ENCODE assay signal across 22 cellular contexts in genomic region chr7:95547356-95547755, GRCh38. TPM values are rescaled to one million over a fixed set of nuclear protein-coding genes. Genes with fewer than 3 reads are reported as not detected.
DNase-seq lines count a peak whose midpoint lies in the region; ATAC-seq, FAIRE-seq and TF ChIP-seq lines count a peak whose summit lies in the region.
"Had no signal": no experiment of that assay in that cellular context is flagged by ENCODE, and none has a peak within 500 bp of the region (broad histone marks: within the 10 kb centered on the region; RNA-seq: fewer than 3 reads in every experiment).

No MANE protein-coding gene starts in this region.

- TF ChIP-seq EP300 in esophagus muscularis mucosa (IDR thresholded peaks at IDR 0.05) = no peak

- no peak overlapping the region for H2AFZ ChIP-seq in mammary epithelial cell (ENCODE audit: low read depth, low read length)
- H2AFZ ChIP-seq: neural progenitor cell had no signal

- dilution Hi-C loops in mammary epithelial cell (cut with HindIII; ENCODE audit: low sequenced_read_pairs) = no loop called here

- in situ Hi-C loops in mammary epithelial cell (cut with MboI; ENCODE audit: low sequenced_read_pairs in 2 of 2) = loop anchor here (10.0 kb wide), 1 partner anchor 137 kb away; no protein-coding TSS in a partner anchor

- no peak overlapping the region for H3K4me2 ChIP-seq in mammary epithelial cell (ENCODE audit: insufficient read depth, low read depth, low read length)
- H3K4me2 ChIP-seq: neural progenitor cell had no signal

- intact Hi-C loops in MCF 10A (cut with micrococcal nuclease) (no loop called here), mammary epithelial cell (cut with micrococcal nuclease) (no loop called here), esophagus muscularis mucosa (cut with DNase I) (loop anchor here (2.0 kb wide), 1 partner anchor 49 kb away; the partner anchor contains the start of gene PDK4), pancreas (cut with DNase I) (loop anchor here in 1 of 3 donors (10.0 kb wide), 1 partner anchor 47 kb away; the partner anchor contains the start of gene PDK4), tibial artery (cut with DNase I; ENCODE audit: low total_unique reads) (no loop called here)

- no peak for TF ChIP-seq POLR2A in esophagus muscularis mucosa (IDR thresholded peaks at IDR 0.05; ENCODE audit: low read depth)
- no peak for TF ChIP-seq POLR2A in GM18505 (IDR thresholded peaks at IDR 0.05; ENCODE audit: borderline replicate concordance, extremely low read depth, insufficient read depth, insufficient read length)

- BruUV-seq in MCF 10A (replicated peaks; lab: Mats Ljungman, UMichigan) = no TSS peak
- BruUV-seq in mammary epithelial cell (replicated peaks; lab: Mats Ljungman, UMichigan) = no TSS peak

- H3K27me3 ChIP-seq in mammary epithelial cell (ENCODE audit: insufficient read depth, low read length) (no peaks in the 10 kb centered on the region), esophagus muscularis mucosa (no peaks in the 10 kb centered on the region), pancreas (no peaks in the 10 kb centered on the region), tibial artery (no peaks in the 10 kb centered on the region)
- H3K27me3 ChIP-seq: neural progenitor cell had no signal

- no peak overlapping the region for H3K4me3 Mint-ChIP-seq in MCF 10A (ENCODE audit: unreplicated experiment)
- H3K4me3 Mint-ChIP-seq: activated CD4-positive, alpha-beta T cell treated with anti-CD3 and anti-CD28 coated beads, Interleukin-2, amount 10 ng/mL, durations not matched to agents 24 days and 14 days; mesothelial cell of epicardium; neural progenitor cell had no signal

- H3K4me3 ChIP-seq in mammary epithelial cell (replicated peaks in 1 of 3; ENCODE audit: insufficient read depth in 1 of 3, low read depth in 2 of 3, low read length in 3 of 3) (no peak overlapping the region), esophagus muscularis mucosa (no peak overlapping the region), pancreas (no peak overlapping the region), tibial artery (no peak overlapping the region)
- H3K4me3 ChIP-seq: neural progenitor cell had no signal

- DNase-seq in MCF 10A (ENCODE audit: unreplicated experiment) (peak; percentile 8), mammary epithelial cell (no peak), esophagus muscularis mucosa (ENCODE audit: extremely low spot score) (no peak), pancreas (no peak), tibial artery (no peak), GM19240 (ENCODE audit: insufficient read length, low spot score) (no peak), GM19239 (ENCODE audit: insufficient read length, low spot score) (no peak)
- DNase-seq: 8988T; activated CD4-positive, alpha-beta T cell treated with anti-CD3 and anti-CD28 coated beads, Interleukin-2, amount 10 ng/mL, durations not matched to agents 24 days and 14 days; activated CD8-positive, alpha-beta memory T cell treated with anti-CD3 and anti-CD28 coated beads, Interleukin-2, amount 50 U/mL, for 48 hours; activated gamma-delta T cell; BE2C; Kasumi-1; NCI-H1105 treated with DMSO at 0.1 percent for 48 hours; NCI-H510A treated with DMSO at 0.1 percent for 48 hours; trophoblast cell had no signal

- H3K9ac ChIP-seq in mammary epithelial cell (ENCODE audit: insufficient read depth, low read length) = no peak overlapping the region
- H3K9ac ChIP-seq: neural progenitor cell had no signal

- ATAC-seq in pancreas (no peak), GM18505 (IDR thresholded peaks at IDR 0.05; ENCODE audit: unreplicated experiment) (no peak)

- H3K27ac ChIP-seq in mammary epithelial cell (ENCODE audit: insufficient read depth, low read depth, low read length) = no peak overlapping the region
- peak overlapping the region; percentile 75 to 93 (median 90) for H3K27ac ChIP-seq in esophagus muscularis mucosa (replicated peaks in 1 of 4)
- peak overlapping the region in 2 of 4 donors; percentile 10 to 40 for H3K27ac ChIP-seq in pancreas
- peak overlapping the region; percentile 84 to 88 for H3K27ac ChIP-seq in tibial artery
- H3K27ac ChIP-seq: neural progenitor cell had no signal

- no peaks in the 10 kb centered on the region for H3K27me3 Mint-ChIP-seq in MCF 10A (ENCODE audit: insufficient read depth, unreplicated experiment)

- POLR2A ChIA-PET in MCF 10A (lab: Yijun Ruan, JAX) = interaction anchor here (0.8 to 5.4 kb wide), 5 partner anchors 31 to 141 kb away, joined by 3 to 59 read pairs (median 6); partner anchors contain the start of gene PDK4

- 67% methylated on average over 3 of the region's 3 CpGs for WGBS in mammary epithelial cell (ENCODE audit: low coverage, missing lambda C conversion rate)
- WGBS in esophagus muscularis mucosa = 53% methylated on average over 3 of the region's 3 CpGs
- 49 to 56% methylated on average over 3 of the region's 3 CpGs for WGBS in pancreas, 2 donors

- FAIRE-seq in pancreas (lab: Jason Lieb, UNC) (peak; percentile 34), GM19239 (lab: Jason Lieb, UNC) (no peak)
- FAIRE-seq: H1, keratinocyte, TTC549 had no signal

- H3K4me1 ChIP-seq in mammary epithelial cell (ENCODE audit: insufficient read depth, low read length) = peaks cover 11% of the 10 kb centered on the region
- peaks cover 65 to 77% (median 76%) of the 10 kb centered on the region in 4 donors for H3K4me1 ChIP-seq in esophagus muscularis mucosa
- H3K4me1 ChIP-seq in pancreas = peaks cover 43 to 52% (median 47%) of the 10 kb centered on the region in 3 donors
- H3K4me1 ChIP-seq in tibial artery = peaks cover 0 to 69% (median 57%) of the 10 kb centered on the region in 4 donors
- H3K4me1 ChIP-seq: BE2C had no signal

- no peak overlapping the region for H3K27ac Mint-ChIP-seq in MCF 10A (ENCODE audit: low read depth, unreplicated experiment)
- H3K27ac Mint-ChIP-seq: activated CD4-positive, alpha-beta T cell treated with anti-CD3 and anti-CD28 coated beads, Interleukin-2, amount 10 ng/mL, durations not matched to agents 24 days and 14 days; mesothelial cell of epicardium; neural progenitor cell had no signal

- H3K36me3 ChIP-seq in mammary epithelial cell (ENCODE audit: insufficient read depth, low read length) (no peaks in the 10 kb centered on the region), esophagus muscularis mucosa (no peaks in the 10 kb centered on the region), pancreas (no peaks in the 10 kb centered on the region), tibial artery (no peaks in the 10 kb centered on the region)
- H3K36me3 ChIP-seq: BE2C, neural progenitor cell had no signal

- H3K79me2 ChIP-seq in mammary epithelial cell (ENCODE audit: insufficient read depth, low read length) = no peaks in the 10 kb centered on the region

- no peaks in the 10 kb centered on the region for H3K36me3 Mint-ChIP-seq in MCF 10A (ENCODE audit: insufficient read depth, unreplicated experiment)
- H3K36me3 Mint-ChIP-seq: mesothelial cell of epicardium, neural progenitor cell had no signal

- TF ChIP-seq CTCF in MCF 10A (IDR thresholded peaks at IDR 0.05; ENCODE audit: unreplicated experiment) (no peak), mammary epithelial cell (conservative IDR thresholded peaks at IDR 0.05 in 1 of 2, IDR thresholded peaks at IDR 0.05 in 1 of 2; ENCODE audit: extremely low read depth in 1 of 2, insufficient read depth in 1 of 2, low read depth in 1 of 2, low read length in 2 of 2) (no peak), esophagus muscularis mucosa (IDR thresholded peaks at IDR 0.05) (no peak), pancreas (IDR thresholded peaks at IDR 0.05) (no peak), tibial artery (IDR thresholded peaks at IDR 0.05) (no peak)

- H3K9me3 ChIP-seq in mammary epithelial cell (replicated peaks; ENCODE audit: insufficient read depth, low read length) (no peaks in the 10 kb centered on the region), esophagus muscularis mucosa (no peaks in the 10 kb centered on the region), pancreas (no peaks in the 10 kb centered on the region), tibial artery (no peaks in the 10 kb centered on the region)
- H3K9me3 ChIP-seq: BE2C had no signal

- H3K4me1 Mint-ChIP-seq in MCF 10A (ENCODE audit: insufficient read depth, unreplicated experiment) = peaks cover 39% of the 10 kb centered on the region
- H3K4me1 Mint-ChIP-seq: activated CD4-positive, alpha-beta T cell treated with anti-CD3 and anti-CD28 coated beads, Interleukin-2, amount 10 ng/mL, durations not matched to agents 24 days and 14 days had no signal

- CTCF ChIA-PET in MCF 10A (lab: Yijun Ruan, JAX) (interaction anchor here (1.0 to 29.2 kb wide), 5 partner anchors 18 to 142 kb away, joined by 3 to 1114 read pairs (median 9); partner anchors contain the start of gene PDK4), mammary epithelial cell (lab: Charles Lee; ENCODE audit: low non-redundant PET) (no interaction called here)

- no peaks in the 10 kb centered on the region for H4K20me1 ChIP-seq in mammary epithelial cell (ENCODE audit: insufficient read depth, low read length)

- H3K9me3 Mint-ChIP-seq in MCF 10A (ENCODE audit: unreplicated experiment) = no peaks in the 10 kb centered on the region
- H3K9me3 Mint-ChIP-seq: activated CD4-positive, alpha-beta T cell treated with anti-CD3 and anti-CD28 coated beads, Interleukin-2, amount 10 ng/mL, durations not matched to agents 24 days and 14 days; mesothelial cell of epicardium; neural progenitor cell had no signal

RNA-seq across cellular contexts. Expression of gene PDK4, which starts 49.0 kb away (rescaled TPM):
- 1.2 and 1.3 TPM in 2 replicates for total RNA-seq in MCF 10A (2022)
- total RNA-seq in mammary epithelial cell = 1 to 10 TPM in 1 of 2 donors, not detected in 1; 1.8 TPM
- polyA plus RNA-seq in mammary epithelial cell = not detected
- not detected for polyA minus RNA-seq in mammary epithelial cell
- total RNA-seq in esophagus muscularis mucosa = 1,000 to 10,000 TPM in 1 of 4 donors, 100 to 1,000 TPM in 3; 165 to 1,138 (median 371) TPM
- total RNA-seq in pancreas = 100 to 1,000 TPM in 1 of 6 donors, 10 to 100 TPM in 5; 20.4 to 679 (median 53.0) TPM
- polyA plus RNA-seq in pancreas = 10 to 100 TPM; 71.3 to 71.7 TPM
- total RNA-seq: activated CD4-positive, alpha-beta T cell treated with anti-CD3 and anti-CD28 coated beads, Interleukin-2, amount 10 ng/mL, durations not matched to agents 24 days and 14 days had no signal
- polyA plus RNA-seq: H1, keratinocyte had no signal
